19 cellular contexts compared by ENCODE assay signal in the genomic region with DNA sequence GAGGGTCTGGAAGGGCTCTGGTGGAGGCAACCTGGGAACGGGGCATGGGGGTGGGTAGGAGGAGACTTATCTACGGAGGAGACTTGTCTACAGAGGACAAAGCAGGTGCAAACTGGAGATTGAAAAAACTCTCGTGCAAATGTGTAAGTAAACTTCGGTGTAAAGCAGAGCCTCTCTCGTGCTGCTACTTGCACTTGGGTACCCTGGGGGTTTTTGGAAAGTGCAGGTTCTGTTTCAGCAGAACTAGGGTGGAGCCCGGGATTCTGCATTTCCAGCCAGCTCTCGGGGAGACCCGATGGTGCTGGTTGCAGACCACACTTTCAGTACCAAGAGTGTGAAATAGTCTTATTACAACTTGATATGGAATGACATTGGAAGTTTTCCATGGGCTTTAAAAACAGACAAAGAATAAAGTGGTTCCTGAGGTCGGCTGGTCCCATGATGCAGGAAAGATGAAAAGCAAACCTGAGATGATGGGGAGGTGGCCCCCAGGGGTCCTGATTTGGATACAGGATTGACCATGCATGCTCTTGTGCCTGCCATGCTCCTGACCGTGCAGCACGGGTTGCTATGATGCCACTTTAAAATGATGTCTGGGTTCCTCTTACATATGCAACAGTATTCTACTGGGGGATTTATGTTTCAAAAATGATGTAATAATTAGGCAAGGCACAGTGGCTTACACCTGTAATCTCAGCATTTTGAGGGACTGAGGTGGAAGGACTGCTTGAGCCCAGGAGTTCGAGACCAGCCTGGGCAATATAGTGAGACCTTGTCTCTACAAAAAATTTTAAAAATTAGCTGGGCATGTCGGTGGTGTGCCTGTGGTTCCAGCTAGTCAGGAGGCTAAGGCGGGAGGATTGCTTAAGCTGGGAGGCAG.
A peak's percentile ranks its signal among the peaks of the same experiment; 100 is the strongest.
DNase-seq lines count a peak whose midpoint lies in the region; ATAC-seq, FAIRE-seq and TF ChIP-seq lines count a peak whose summit lies in the region.
"Had no signal": no experiment of that assay in that cellular context is flagged by ENCODE, and none has a peak within 500 bp of the region (broad histone marks: within the 10 kb centered on the region; RNA-seq: fewer than 3 reads in every experiment).

No MANE protein-coding gene starts in this region.

- peak; percentile 23 for FAIRE-seq in GM19239 (lab: Jason Lieb, UNC)
- FAIRE-seq in D721Med (lab: Jason Lieb, UNC) = no peak
- FAIRE-seq: G401.6 had no signal

- CTCF ChIA-PET in A673 (lab: Charles Lee) = no interaction called here

- H3K4me1 Mint-ChIP-seq in activated naive CD8-positive, alpha-beta T cell (ENCODE audit: low read depth) = peaks cover 26% of the 10 kb centered on the region
- peaks cover 61% of the 10 kb centered on the region for H3K4me1 Mint-ChIP-seq in mesothelial cell of epicardium

- POLR2A ChIA-PET in A673 (lab: Charles Lee; ENCODE audit: low non-redundant PET) = interaction anchor here (0.7 kb wide), 1 partner anchor 166 kb away, joined by 4 read pairs; no protein-coding TSS in a partner anchor

- BruUV-seq in A673 (replicated peaks; lab: Mats Ljungman, UMichigan) = no TSS peak

- no peaks in the 10 kb centered on the region for H3K27me3 Mint-ChIP-seq in activated naive CD8-positive, alpha-beta T cell
- no peaks in the 10 kb centered on the region for H3K27me3 Mint-ChIP-seq in mesothelial cell of epicardium (ENCODE audit: low read depth)
- H3K27me3 Mint-ChIP-seq: B cell; CD4-positive, alpha-beta memory T cell had no signal

- ATAC-seq in omental fat pad (ENCODE audit: low FRiP score) = no peak

- H3K27ac ChIP-seq in BLaER1 treated with 17β-estradiol and CSF1 and Interleukin-3, amounts not matched to agents 10 nM and 100 nM = peak overlapping the region in 5 of 11 experiments; percentile 7 to 66 (median 25); a peak in 7 of 22 replicates
- no peak overlapping the region for H3K27ac ChIP-seq in A673 (ENCODE audit: low read depth, low read length, poor library complexity, severe bottlenecking)

- H3K36me3 Mint-ChIP-seq in activated naive CD8-positive, alpha-beta T cell = no peaks in the 10 kb centered on the region
- H3K36me3 Mint-ChIP-seq in mesothelial cell of epicardium = no peaks in the 10 kb centered on the region
- H3K36me3 Mint-ChIP-seq: CD4-positive, alpha-beta memory T cell had no signal

- DNase-seq in GM19239 (ENCODE audit: insufficient read length, low spot score) (no peak), mesothelial cell of epicardium (ENCODE audit: low spot score in 2 of 2, unreplicated experiment in 2 of 2) (no peak), A673 (ENCODE audit: low spot score) (no peak), D721Med (ENCODE audit: insufficient read length, low spot score) (no peak), omental fat pad (ENCODE audit: low spot score) (no peak)
- DNase-seq: CD4-positive, alpha-beta memory T cell; DMS79 treated with DMSO at 0.1 percent for 48 hours; GOT3; KG1; NCI-H1105 treated with DMSO at 0.1 percent for 48 hours; NCI-H187; NCI-H524 treated with DMSO at 0.1 percent for 48 hours; Peyer's patch; SHP77; SK-N-SH had no signal

- H3K9ac ChIP-seq in BLaER1 treated with 17β-estradiol and CSF1 and Interleukin-3, amounts not matched to agents 10 nM and 100 nM = peak overlapping the region in 3 of 11 experiments; percentile 7 to 38 (median 23); a peak in 3 of 22 replicates
- H3K9ac ChIP-seq: SK-N-SH had no signal

- H4K20me1 ChIP-seq in BLaER1 treated with 17β-estradiol and CSF1 and Interleukin-3, amounts not matched to agents 10 nM and 100 nM = no peaks in the 10 kb centered on the region

- no peak for TF ChIP-seq CTCF in mesothelial cell of epicardium (IDR thresholded peaks at IDR 0.05; ENCODE audit: unreplicated experiment)
- TF ChIP-seq CTCF in A673 (conservative IDR thresholded peaks at IDR 0.05; ENCODE audit: low read depth, low read length) = no peak
- TF ChIP-seq CTCF in D721Med (IDR thresholded peaks at IDR 0.05; ENCODE audit: insufficient read depth, missing control alignments) = no peak
- TF ChIP-seq CTCF in omental fat pad (IDR thresholded peaks at IDR 0.05) = no peak

- intact Hi-C loops in A673 (cut with micrococcal nuclease; ENCODE audit: unreplicated experiment) = no loop called here

- H3K27me3 ChIP-seq in BLaER1 treated with 17β-estradiol and CSF1 and Interleukin-3, amounts not matched to agents 10 nM and 100 nM = no peaks in the 10 kb centered on the region; a peak in 1 of 22 replicates
- H3K27me3 ChIP-seq in A673 (replicated peaks; ENCODE audit: insufficient read depth, low read depth, low read length, poor library complexity) = peaks cover 30% of the 10 kb centered on the region
- H3K27me3 ChIP-seq: Peyer's patch had no signal

- H3K4me1 ChIP-seq in BLaER1 treated with 17β-estradiol and CSF1 and Interleukin-3, amounts not matched to agents 10 nM and 100 nM = peaks cover 21 to 61% (median 33%) of the 10 kb centered on the region in 10 experiments
- no peaks in the 10 kb centered on the region for H3K4me1 ChIP-seq in A673 (ENCODE audit: insufficient read depth, low read length, poor library complexity, severe bottlenecking)

- H3K4me3 ChIP-seq in BLaER1 treated with 17β-estradiol and CSF1 and Interleukin-3, amounts not matched to agents 10 nM and 100 nM = no peak overlapping the region
- H3K4me3 ChIP-seq in A673 (ENCODE audit: low read depth, low read length, poor library complexity, severe bottlenecking) = no peak overlapping the region
- H3K4me3 ChIP-seq: Peyer's patch had no signal

- H3K36me3 ChIP-seq in BLaER1 treated with 17β-estradiol and CSF1 and Interleukin-3, amounts not matched to agents 10 nM and 100 nM = 0 out of 22 replicates have a peak, but pooled peaks cover 0 to 6% (median 0%) of the 10 kb centered on the region in 11 experiments
- no peaks in the 10 kb centered on the region for H3K36me3 ChIP-seq in A673 (ENCODE audit: insufficient read depth, low read length, poor library complexity, severe bottlenecking)
- H3K36me3 ChIP-seq: Peyer's patch had no signal

- H3K9me3 Mint-ChIP-seq in activated naive CD8-positive, alpha-beta T cell (ENCODE audit: low read depth) = no peaks in the 10 kb centered on the region
- H3K9me3 Mint-ChIP-seq in mesothelial cell of epicardium = no peaks in the 10 kb centered on the region

- H3K9me3 ChIP-seq in BLaER1 treated with 17β-estradiol and CSF1 and Interleukin-3, amounts not matched to agents 10 nM and 100 nM (replicated peaks in 1 of 11) = peaks cover 0 to 15% (median 9%) of the 10 kb centered on the region in 11 experiments; a peak in 17 of 22 replicates
- no peaks in the 10 kb centered on the region for H3K9me3 ChIP-seq in A673 (ENCODE audit: low read depth, low read length, poor library complexity, severe bottlenecking)
- H3K9me3 ChIP-seq: Peyer's patch, SK-N-SH had no signal

- H3K27ac Mint-ChIP-seq in activated naive CD8-positive, alpha-beta T cell = peak overlapping the region; percentile 7
- H3K27ac Mint-ChIP-seq in mesothelial cell of epicardium = peak overlapping the region; percentile 86
- H3K27ac Mint-ChIP-seq: CD4-positive, alpha-beta memory T cell had no signal

- H3K4me3 Mint-ChIP-seq in activated naive CD8-positive, alpha-beta T cell = no peak overlapping the region
- H3K4me3 Mint-ChIP-seq in mesothelial cell of epicardium = no peak overlapping the region
- H3K4me3 Mint-ChIP-seq: CD4-positive, alpha-beta memory T cell had no signal

- peak overlapping the region; percentile 23 to 87 (median 73); a peak in 21 of 22 replicates for H3K4me2 ChIP-seq in BLaER1 treated with 17β-estradiol and CSF1 and Interleukin-3, amounts not matched to agents 10 nM and 100 nM
- H3K4me2 ChIP-seq: SK-N-SH had no signal
